ENCODE assay signal across 8 cellular contexts in genomic region chr18:23134780-23135678, GRCh38. TPM values are rescaled to one million over a fixed set of nuclear protein-coding genes. Genes with fewer than 3 reads are reported as not detected.
A peak's percentile ranks its signal among the peaks of the same experiment; 100 is the strongest.
DNase-seq lines count a peak whose midpoint lies in the region; ATAC-seq and TF ChIP-seq lines count a peak whose summit lies in the region.

TSS of gene CABLES1 (plus strand) at chr18:23135485. CDS start at chr18:23135763, 278 bp downstream.

- H3K9me3 ChIP-seq in Caco-2 (no peaks in the 10 kb centered on the region), WERI-Rb-1 (ENCODE audit: severe bottlenecking) (no peaks in the 10 kb centered on the region), ectodermal cell (ENCODE audit: control insufficient read depth, low read length) (no peaks in the 10 kb centered on the region)

- TF ChIP-seq CTCF in Caco-2 (IDR thresholded peaks at IDR 0.05; ENCODE audit: insufficient read depth in 1 of 2, low read depth in 1 of 2, low read length in 1 of 2, severe bottlenecking in 1 of 2, unreplicated experiment in 1 of 2) (no peak), WERI-Rb-1 (IDR thresholded peaks at IDR 0.05; ENCODE audit: low read depth, low read length) (no peak)

- H3K4me1 ChIP-seq in Caco-2 (peaks cover 31% of the 10 kb centered on the region), ectodermal cell (ENCODE audit: control insufficient read depth, insufficient read depth, low read length) (peaks cover 27% of the 10 kb centered on the region)

- peak within 1 kb of the TSS; percentile 89 for H3K4me3 Mint-ChIP-seq in Caco-2 (ENCODE audit: unreplicated experiment)

- H3K27ac Mint-ChIP-seq in Caco-2 (ENCODE audit: unreplicated experiment): peak within 1 kb of the TSS; percentile 84

- BruUV-seq in Caco-2 (replicated peaks; lab: Mats Ljungman, UMichigan): TSS peak; percentile 58

- WGBS in ectodermal cell, 2 experiments: 1% methylated on average over 89 of the region's 89 CpGs

- peaks cover 14% of the 10 kb centered on the region for H3K4me1 Mint-ChIP-seq in Caco-2 (ENCODE audit: low read depth, unreplicated experiment)

- CTCF ChIA-PET in Caco-2 (lab: Charles Lee): interaction anchor here (1.0 to 1.2 kb wide), 3 partner anchors 39 to 277 kb away, joined by 3 to 11 read pairs (median 5); no protein-coding TSS in a partner anchor

- DNase-seq in Caco-2 (peak; percentile 80 to 84), M059J (ENCODE audit: low read depth) (peak; percentile 73), WERI-Rb-1 (peak; percentile 75), lung microvascular endothelial cell (ENCODE audit: low read depth in 2 of 2) (peak; percentile 76 to 90), NAMALWA (ENCODE audit: low spot score) (no peak)
- peak; percentile 30 for DNase-seq in stimulated activated naive CD4-positive, alpha-beta T cell treated with Interleukin-2 at 50 U/mL for 16 hours (lab: John Stamatoyannopoulos, UW)

- no peaks in the 10 kb centered on the region for H3K9me3 Mint-ChIP-seq in Caco-2 (ENCODE audit: unreplicated experiment)

- peak within 1 kb of the TSS; percentile 25; the same call in 1 of the 2 replicates for H3K27ac ChIP-seq in WERI-Rb-1
- no peak within 1 kb of the TSS for H3K27ac ChIP-seq in ectodermal cell (ENCODE audit: insufficient read depth, low read depth, low read length, poor library complexity, severe bottlenecking)

- H3K4me3 ChIP-seq in Caco-2 (ENCODE audit: low read depth, low read length): peak within 1 kb of the TSS; percentile 94
- H3K4me3 ChIP-seq in WERI-Rb-1 (ENCODE audit: low read depth, low read length): peak within 1 kb of the TSS; percentile 59
- H3K4me3 ChIP-seq in ectodermal cell (ENCODE audit: insufficient read depth, low read depth, low read length): peak within 1 kb of the TSS; percentile 57

- peaks cover 14% of the 10 kb centered on the region for H3K36me3 Mint-ChIP-seq in Caco-2 (ENCODE audit: insufficient read depth, unreplicated experiment)

- POLR2A ChIA-PET in Caco-2 (lab: Charles Lee): interaction anchor here (0.6 to 1.6 kb wide), 6 partner anchors 12 to 57 kb away, joined by 3 to 6 read pairs (median 4); no protein-coding TSS in a partner anchor

- peak; percentile 32 for ATAC-seq in GM19452 (IDR thresholded peaks at IDR 0.05; ENCODE audit: unreplicated experiment)

- H3K27me3 ChIP-seq in Caco-2 (replicated peaks; ENCODE audit: control insufficient read depth, insufficient read depth, low read length): no peaks in the 10 kb centered on the region
- peaks cover 8% of the 10 kb centered on the region for H3K27me3 ChIP-seq in WERI-Rb-1 (ENCODE audit: insufficient read depth, low read depth, severe bottlenecking)
- H3K27me3 ChIP-seq in ectodermal cell (ENCODE audit: control insufficient read depth, insufficient read depth, low read length, poor library complexity, severe bottlenecking): peaks cover 46% of the 10 kb centered on the region

- H3K36me3 ChIP-seq in Caco-2 (ENCODE audit: control insufficient read depth, insufficient read depth, low read length) (peaks cover 4% of the 10 kb centered on the region), WERI-Rb-1 (no peaks in the 10 kb centered on the region), ectodermal cell (ENCODE audit: control insufficient read depth, insufficient read depth, low read length) (no peaks in the 10 kb centered on the region)

- H3K27me3 Mint-ChIP-seq in Caco-2 (ENCODE audit: insufficient read depth, unreplicated experiment): no peaks in the 10 kb centered on the region

- intact Hi-C loops in Caco-2 (cut with micrococcal nuclease; ENCODE audit: unreplicated experiment): loop anchor here (1.0 to 5.0 kb wide), 5 partner anchors 36 to 278 kb away; no protein-coding TSS in a partner anchor

RNA-seq across cellular contexts. Expression of gene CABLES1, which starts in this region (rescaled TPM):
- total RNA-seq in Caco-2 (2022) (27.2 and 29.5 TPM in 2 replicates), lung microvascular endothelial cell (29.9 and 74.8 TPM in 2 replicates)
- total RNA-seq in M059J (2014; rRNA removed; shearing (Covaris generic)): 5.0 and 9.0 TPM in 2 replicates
- 3.6 TPM for polyA plus RNA-seq in ectodermal cell (2013, experiment 1 of 4)
- polyA plus RNA-seq in ectodermal cell (2013, experiment 2 of 4): 3.6 TPM
- polyA plus RNA-seq in ectodermal cell (2013, experiment 3 of 4): 2.2 TPM
- polyA plus RNA-seq in ectodermal cell (2013, experiment 4 of 4): 2.0 TPM
